ENCODE assay signal across 27 cellular contexts in the genomic region with DNA sequence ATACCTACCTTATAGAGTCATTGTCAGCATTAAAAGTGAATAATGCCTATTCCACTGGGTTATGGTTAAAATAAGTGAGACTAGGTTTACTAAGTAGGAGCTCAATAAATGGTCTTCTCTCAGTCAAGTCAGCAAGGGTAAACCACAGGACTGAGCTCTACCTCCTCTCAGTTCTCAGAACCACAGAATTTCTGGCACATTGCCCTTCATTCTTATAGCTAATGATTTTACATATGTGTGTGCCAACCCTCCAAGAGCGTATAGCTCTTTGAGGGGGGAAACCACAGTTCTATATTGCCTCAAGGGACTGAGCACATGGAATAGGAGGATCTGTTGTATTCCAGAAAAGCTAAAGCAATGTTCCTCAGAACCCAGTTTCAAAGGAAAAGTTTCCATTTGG.
A peak's percentile ranks its signal among the peaks of the same experiment; 100 is the strongest.
DNase-seq lines count a peak whose midpoint lies in the region; ATAC-seq and TF ChIP-seq lines count a peak whose summit lies in the region.
"Had no signal": no experiment of that assay in that cellular context is flagged by ENCODE, and none has a peak within 500 bp of the region (broad histone marks: within the 10 kb centered on the region; RNA-seq: fewer than 3 reads in every experiment).

No MANE protein-coding gene starts in this region.

- H3K27me3 ChIP-seq in left ventricle myocardium inferior (ENCODE audit: low read depth) = no peaks in the 10 kb centered on the region
- no peaks in the 10 kb centered on the region for H3K27me3 ChIP-seq in right cardiac atrium (ENCODE audit: control insufficient read depth, insufficient read depth)
- H3K27me3 ChIP-seq: MG63, neural progenitor cell, right atrium auricular region, transverse colon had no signal

- H3K4me3 ChIP-seq in left ventricle myocardium inferior (no peak overlapping the region), right cardiac atrium (ENCODE audit: low read length) (no peak overlapping the region), cardiac fibroblast (replicated peaks in 1 of 2; ENCODE audit: low read depth in 2 of 2, low read length in 2 of 2) (no peak overlapping the region)
- H3K4me3 ChIP-seq: GM23338, MG63, neural progenitor cell, PC-9, right atrium auricular region, transverse colon had no signal

- H3K4me1 ChIP-seq in left ventricle myocardium inferior (no peaks in the 10 kb centered on the region), right cardiac atrium (ENCODE audit: control insufficient read depth, insufficient read depth, low read length) (no peaks in the 10 kb centered on the region)
- H3K4me1 ChIP-seq: neural progenitor cell, right atrium auricular region, transverse colon had no signal

- no TSS peak for BruUV-seq in Calu3 (replicated peaks; lab: Mats Ljungman, UMichigan)

- TF ChIP-seq CTCF in left ventricle myocardium inferior (IDR thresholded peaks at IDR 0.05; ENCODE audit: borderline replicate concordance) = no peak
- TF ChIP-seq CTCF in cardiac fibroblast (IDR thresholded peaks at IDR 0.05; ENCODE audit: low read depth, low read length) = no peak
- no peak for TF ChIP-seq CTCF in nephron (IDR thresholded peaks at IDR 0.05; ENCODE audit: unreplicated experiment in 3 of 3)
- TF ChIP-seq CTCF in Calu3 (IDR thresholded peaks at IDR 0.05; ENCODE audit: unreplicated experiment) = no peak

- peaks cover 13% of the 10 kb centered on the region for H3K36me3 Mint-ChIP-seq in nephron (ENCODE audit: low read depth)
- no peaks in the 10 kb centered on the region for H3K36me3 Mint-ChIP-seq in Calu3 (ENCODE audit: insufficient read depth, unreplicated experiment)

- H3K9me3 Mint-ChIP-seq in nephron = no peaks in the 10 kb centered on the region
- H3K9me3 Mint-ChIP-seq in Calu3 (ENCODE audit: low read depth, unreplicated experiment) = no peaks in the 10 kb centered on the region
- H3K9me3 Mint-ChIP-seq: activated CD4-positive, alpha-beta memory T cell treated with anti-CD3 and anti-CD28 coated beads, Interleukin-2, amount 10 ng/mL, durations not matched to agents 7 days and 5 days; activated T-helper 1 cell treated with anti-CD3 and anti-CD28 coated beads, Interleukin-12 subunit alpha, Interleukin-12 subunit beta, Interleukin-2, Interleukin-4 antibody, amounts not matched to agents 30 ng/mL and 10 ng/mL and 1 ng/mL, durations not matched to agents 14 hours and 24 hours and 36 hours; GM23338; neural progenitor cell; stimulated activated naive CD8-positive, alpha-beta T cell treated with anti-CD3 and anti-CD28 coated beads, Interleukin-15, amount 100 ng/mL, for 72 hours had no signal

- H3K4me1 Mint-ChIP-seq in nephron = peaks cover 39% of the 10 kb centered on the region
- H3K4me1 Mint-ChIP-seq in Calu3 (ENCODE audit: low read depth, unreplicated experiment) = no peaks in the 10 kb centered on the region
- H3K4me1 Mint-ChIP-seq: activated CD4-positive, alpha-beta memory T cell treated with anti-CD3 and anti-CD28 coated beads, Interleukin-2, amount 10 ng/mL, durations not matched to agents 7 days and 5 days; GM23338; stimulated activated naive CD8-positive, alpha-beta T cell treated with anti-CD3 and anti-CD28 coated beads, Interleukin-15, amount 100 ng/mL, for 72 hours had no signal

- H3K27me3 Mint-ChIP-seq in nephron (ENCODE audit: low read depth) (no peaks in the 10 kb centered on the region), Calu3 (ENCODE audit: unreplicated experiment) (no peaks in the 10 kb centered on the region)
- H3K27me3 Mint-ChIP-seq: activated CD4-positive, alpha-beta memory T cell treated with anti-CD3 and anti-CD28 coated beads, Interleukin-2, amount 10 ng/mL, durations not matched to agents 7 days and 5 days; stimulated activated naive CD8-positive, alpha-beta T cell treated with anti-CD3 and anti-CD28 coated beads, Interleukin-15, amount 100 ng/mL, for 72 hours had no signal

- no peak overlapping the region for H3K4me3 Mint-ChIP-seq in nephron
- H3K4me3 Mint-ChIP-seq in Calu3 (ENCODE audit: low read depth, unreplicated experiment) = no peak overlapping the region
- H3K4me3 Mint-ChIP-seq: activated CD4-positive, alpha-beta memory T cell treated with anti-CD3 and anti-CD28 coated beads, Interleukin-2, amount 10 ng/mL, durations not matched to agents 7 days and 5 days; activated T-helper 1 cell treated with anti-CD3 and anti-CD28 coated beads, Interleukin-12 subunit alpha, Interleukin-12 subunit beta, Interleukin-2, Interleukin-4 antibody, amounts not matched to agents 30 ng/mL and 10 ng/mL and 1 ng/mL, durations not matched to agents 14 hours and 24 hours and 36 hours; GM23338; neural progenitor cell; stimulated activated naive CD8-positive, alpha-beta T cell treated with anti-CD3 and anti-CD28 coated beads, Interleukin-15, amount 100 ng/mL, for 72 hours had no signal

- no peaks in the 10 kb centered on the region for H3K36me3 ChIP-seq in left ventricle myocardium inferior
- H3K36me3 ChIP-seq: MG63, neural progenitor cell, right atrium auricular region, transverse colon had no signal

- 46% methylated on average over 1 of the region's 1 CpG for WGBS in right cardiac atrium

- intact Hi-C loops in left ventricle myocardium inferior (cut with micrococcal nuclease) = loop anchor here (10.0 kb wide), 1 partner anchor 318 kb away; no protein-coding TSS in a partner anchor
- intact Hi-C loops in right cardiac atrium (cut with DNase I) = no loop called here
- intact Hi-C loops in Calu3 (cut with micrococcal nuclease; ENCODE audit: unreplicated experiment) = no loop called here

- no peak for ATAC-seq in right cardiac atrium
- no peak for ATAC-seq in HG02970 (IDR thresholded peaks at IDR 0.05; ENCODE audit: low FRiP score, unreplicated experiment)
- ATAC-seq: GM23338; left lobe of liver; stimulated activated naive CD8-positive, alpha-beta T cell treated with anti-CD3 and anti-CD28 coated beads, Interleukin-15, amount 100 ng/mL, for 72 hours had no signal

- H3K27ac ChIP-seq in left ventricle myocardium inferior (replicated peaks) (peak overlapping the region; percentile 12), right cardiac atrium (ENCODE audit: low read length) (no peak overlapping the region)
- H3K27ac ChIP-seq: C4-2B, neural progenitor cell, PC-9, transverse colon had no signal

- H3K9me3 ChIP-seq in left ventricle myocardium inferior (replicated peaks) = no peaks in the 10 kb centered on the region
- H3K9me3 ChIP-seq in right cardiac atrium (ENCODE audit: control insufficient read depth, low read length) = no peaks in the 10 kb centered on the region
- H3K9me3 ChIP-seq: MG63, right atrium auricular region, transverse colon had no signal

- no peak for DNase-seq in left ventricle myocardium inferior
- DNase-seq in right cardiac atrium = no peak
- DNase-seq in cardiac fibroblast (ENCODE audit: low read depth in 2 of 2) = peak; percentile 8 to 29
- DNase-seq in DMS 273 (lab: John Stamatoyannopoulos, UW; ENCODE audit: unreplicated experiment) = no peak
- no peak for DNase-seq in Calu3
- DNase-seq in NCI-H1105 (lab: John Stamatoyannopoulos, UW) = no peak
- DNase-seq: 8988T; activated CD4-positive, alpha-beta memory T cell treated with anti-CD3 and anti-CD28 coated beads, Interleukin-2, amount 10 ng/mL, durations not matched to agents 7 days and 5 days; activated CD8-positive, alpha-beta memory T cell treated with anti-CD3 and anti-CD28 coated beads, Interleukin-2, amount 50 U/mL, for 4 hours; activated naive CD4-positive, alpha-beta T cell treated with Interleukin-2 at 50 U/mL for 16 hours; KG1; MG63; NCI-H1105 treated with DMSO at 0.1 percent for 48 hours; NCI-H1930; NCI-H526; PC-9; stimulated activated naive CD8-positive, alpha-beta T cell treated with anti-CD3 and anti-CD28 coated beads, Interleukin-15, amount 100 ng/mL, for 72 hours; T-helper 9 cell; transverse colon had no signal

- peak overlapping the region; percentile 59 to 79 (median 74) for H3K27ac Mint-ChIP-seq in nephron
- no peak overlapping the region for H3K27ac Mint-ChIP-seq in Calu3 (ENCODE audit: unreplicated experiment)
- H3K27ac Mint-ChIP-seq: activated CD4-positive, alpha-beta memory T cell treated with anti-CD3 and anti-CD28 coated beads, Interleukin-2, amount 10 ng/mL, durations not matched to agents 7 days and 5 days; activated T-helper 1 cell treated with anti-CD3 and anti-CD28 coated beads, Interleukin-12 subunit alpha, Interleukin-12 subunit beta, Interleukin-2, Interleukin-4 antibody, amounts not matched to agents 30 ng/mL and 10 ng/mL and 1 ng/mL, durations not matched to agents 14 hours and 24 hours and 36 hours; GM23338; neural progenitor cell; stimulated activated naive CD8-positive, alpha-beta T cell treated with anti-CD3 and anti-CD28 coated beads, Interleukin-15, amount 100 ng/mL, for 72 hours had no signal

- CTCF ChIA-PET in Calu3 (lab: Charles Lee) = no interaction called here

Comparison
In these comparisons a context has a peak if more than half of its experiments do, and no peak if none do; other contexts are left out.
1. DNase-seq: peak in cardiac fibroblast (2 of 2); none in left ventricle myocardium inferior (single experiment), right cardiac atrium (0 of 3), DMS 273 (single experiment), Calu3 (single experiment) and NCI-H1105 (single experiment).